In genomic region chr3:190260301-190260700, GRCh38 we compare ENCODE assay signal across 1 cellular context.
TF ChIP-seq lines count a peak whose summit lies in the region.

No MANE protein-coding gene starts in this region.

TF ChIP-seq in IMR-90, 13 proteins besides CTCF, POLR2A, EP300 and RAD21 (continued from another document):
- TF ChIP-seq SMC3 (IDR thresholded peaks at IDR 0.05; ENCODE audit: low read depth, low read length) (no peak), ELK1 (IDR thresholded peaks at IDR 0.05; ENCODE audit: borderline replicate concordance, low read depth, low read length) (no peak), MAZ (IDR thresholded peaks at IDR 0.05; ENCODE audit: borderline replicate concordance, low read depth, low read length) (no peak), CEBPB (IDR thresholded peaks at IDR 0.05; ENCODE audit: low read depth, low read length) (no peak), RCOR1 (IDR thresholded peaks at IDR 0.05; ENCODE audit: insufficient replicate concordance, low read length) (no peak), FOS (IDR thresholded peaks at IDR 0.05; ENCODE audit: low read depth, low read length) (no peak), NFE2L2 (IDR thresholded peaks at IDR 0.05; ENCODE audit: low read depth, low read length) (no peak), BHLHE40 (IDR thresholded peaks at IDR 0.05; ENCODE audit: low read depth, low read length) (no peak)
